Comparison of ENCODE assay signal across 8 cellular contexts in genomic region chr19:17794731-17795494, GRCh38. TPM values are rescaled to one million over a fixed set of nuclear protein-coding genes. Genes with fewer than 3 reads are reported as not detected.
DNase-seq lines count a peak whose midpoint lies in the region; ATAC-seq and TF ChIP-seq lines count a peak whose summit lies in the region.

A gene with protein sequence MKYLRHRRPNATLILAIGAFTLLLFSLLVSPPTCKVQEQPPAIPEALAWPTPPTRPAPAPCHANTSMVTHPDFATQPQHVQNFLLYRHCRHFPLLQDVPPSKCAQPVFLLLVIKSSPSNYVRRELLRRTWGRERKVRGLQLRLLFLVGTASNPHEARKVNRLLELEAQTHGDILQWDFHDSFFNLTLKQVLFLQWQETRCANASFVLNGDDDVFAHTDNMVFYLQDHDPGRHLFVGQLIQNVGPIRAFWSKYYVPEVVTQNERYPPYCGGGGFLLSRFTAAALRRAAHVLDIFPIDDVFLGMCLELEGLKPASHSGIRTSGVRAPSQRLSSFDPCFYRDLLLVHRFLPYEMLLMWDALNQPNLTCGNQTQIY (plus strand): TSS chr19:17795138. CDS start chr19:17807808, 12,670 bp downstream.

- H3K4me1 ChIP-seq in HCT116 (ENCODE audit: control insufficient read depth in 1 of 2, insufficient read depth in 2 of 2, low read length in 2 of 2) = peaks cover 64 to 93% of the 10 kb centered on the region in 2 experiments

- peak within 1 kb of the TSS; percentile 84 for H3K27ac ChIP-seq in HCT116 (ENCODE audit: low read depth, low read length)

- peaks cover 10% of the 10 kb centered on the region for H3K4me1 Mint-ChIP-seq in WTC11

- H3K9ac ChIP-seq in HCT116 (ENCODE audit: low read length) = peak within 1 kb of the TSS; percentile 86

- H3K9me2 ChIP-seq in HCT116 (ENCODE audit: insufficient read depth) = no peaks in the 10 kb centered on the region

- BruUV-seq in HCT116 (replicated peaks; lab: Mats Ljungman, UMichigan) = TSS peak; percentile 76

- RAD21 ChIA-PET in HCT116 (lab: Charles Lee; ENCODE audit: low non-redundant PET in 1 of 2, low total read pairs in 2 of 2, uncharacterized antibody in 2 of 2, unreplicated experiment in 2 of 2) = no interaction called here

- peak; percentile 10 for DNase-seq in AG08395 (ENCODE audit: low spot score)
- DNase-seq in HCT116 (ENCODE audit: low read depth, low spot score) = peak; percentile 83
- peak; percentile 75 for DNase-seq in WTC11 (ENCODE audit: low spot score)
- peak; percentile 78 for DNase-seq in iPS-NIHi11 (ENCODE audit: low spot score)
- no peak for DNase-seq in middle frontal gyrus (ENCODE audit: extremely low spot score, low spot score)
- DNase-seq in SKM-1 (lab: John Stamatoyannopoulos, UW; ENCODE audit: unreplicated experiment) = no peak
- no peak for DNase-seq in HCEC 1CT

- intact Hi-C loops in HCT116 (cut with micrococcal nuclease) = loop anchor here (1.0 to 5.0 kb wide), 2 partner anchors 47 to 60 kb away; no protein-coding TSS in a partner anchor

- POLR2A ChIA-PET in HCT116 (lab: Charles Lee) (interaction anchor here (0.9 to 3.4 kb wide), 11 partner anchors 10 to 490 kb away, joined by 3 to 20 read pairs (median 3); partner anchors contain the start of genes MRPL34, MVB12A and RPL18A), WTC11 (lab: Charles Lee) (interaction anchor here (1.0 kb wide), 1 partner anchor 12 kb away, joined by 3 read pairs; no protein-coding TSS in a partner anchor)

- TF ChIP-seq POLR2A in HCT116 (IDR thresholded peaks at IDR 0.05; ENCODE audit: borderline replicate concordance, extremely low read depth, insufficient read depth, insufficient read length) = peak; percentile 42

- TF ChIP-seq RAD21 in HCT116 (IDR thresholded peaks at IDR 0.05; ENCODE audit: low read depth) = no peak

- H3K4me3 ChIP-seq in HCT116 (replicated peaks in 1 of 2; ENCODE audit: low read depth in 1 of 2, low read length in 2 of 2) = peak within 1 kb of the TSS; percentile 75 to 90

- H3K36me3 Mint-ChIP-seq in WTC11 = no peaks in the 10 kb centered on the region

- TF ChIP-seq CTCF in HCT116 (IDR thresholded peaks at IDR 0.05 in 2 of 3, conservative IDR thresholded peaks at IDR 0.05 in 1 of 3; ENCODE audit: borderline replicate concordance in 1 of 3, insufficient read depth in 1 of 3, low read depth in 2 of 3, low read length in 2 of 3) (no peak), WTC11 (IDR thresholded peaks at IDR 0.05) (no peak)

- H3K36me3 ChIP-seq in HCT116 (ENCODE audit: control insufficient read depth in 1 of 2, insufficient read depth in 2 of 2, low read length in 2 of 2) = no peaks in the 10 kb centered on the region

- H4K20me1 ChIP-seq in HCT116 (ENCODE audit: insufficient read depth) = no peaks in the 10 kb centered on the region

- H3K27ac Mint-ChIP-seq in WTC11 = no peak within 1 kb of the TSS

- CTCF ChIA-PET in HCT116 (lab: Charles Lee) = interaction anchor here (0.6 to 2.7 kb wide), 7 partner anchors 10 to 138 kb away, joined by 3 to 10 read pairs (median 4); partner anchors contain the start of genes CCDC124 and RPL18A
- CTCF ChIA-PET in WTC11 (lab: Charles Lee) = interaction anchor here (0.6 to 1.9 kb wide), 12 partner anchors 8 to 137 kb away, joined by 3 to 6 read pairs (median 4); partner anchors contain the start of gene RPL18A

- peak within 1 kb of the TSS; percentile 93 for H3K4me2 ChIP-seq in HCT116 (ENCODE audit: low read length)

- H3K9me3 ChIP-seq in HCT116 (ENCODE audit: control insufficient read depth in 1 of 2, insufficient read depth in 1 of 2, low read depth in 1 of 2, low read length in 2 of 2) = no peaks in the 10 kb centered on the region

- peaks cover 39% of the 10 kb centered on the region for H3K79me2 ChIP-seq in HCT116 (ENCODE audit: insufficient read depth, low read length)

- no peaks in the 10 kb centered on the region for H3K27me3 ChIP-seq in HCT116 (ENCODE audit: insufficient read depth, low read length)

- ATAC-seq in HCT116 (peak; percentile 50), WTC11 (peak; percentile 78), HG03039 (IDR thresholded peaks at IDR 0.05; ENCODE audit: unreplicated experiment) (no peak)

- H3K9me3 Mint-ChIP-seq in WTC11 = no peaks in the 10 kb centered on the region

- peak within 1 kb of the TSS; percentile 69 for H2AFZ ChIP-seq in HCT116 (ENCODE audit: low read depth, low read length, poor library complexity, severe bottlenecking)

- H3K4me3 Mint-ChIP-seq in WTC11 = peak within 1 kb of the TSS; percentile 68

- peaks cover 29% of the 10 kb centered on the region for H3K27me3 Mint-ChIP-seq in WTC11 (ENCODE audit: low read depth)

TF ChIP-seq in HCT116, 20 proteins besides CTCF, POLR2A, EP300 and RAD21:
- TF ChIP-seq TCF7L2 (IDR thresholded peaks at IDR 0.05; ENCODE audit: borderline replicate concordance, extremely low read depth, insufficient read depth, insufficient read length) (peak; percentile 81), EGR1 (IDR thresholded peaks at IDR 0.05; ENCODE audit: low read depth) (no peak), ZBTB33 (IDR thresholded peaks at IDR 0.05; ENCODE audit: extremely low read depth, insufficient replicate concordance, low read length) (no peak), CBX3 (IDR thresholded peaks at IDR 0.05; ENCODE audit: low read depth) (peak; percentile 73; the same call in 1 of the 2 replicates), ZFX (IDR thresholded peaks at IDR 0.05) (no peak), EZH2phosphoT487 (IDR thresholded peaks at IDR 0.05; ENCODE audit: borderline replicate concordance) (no peak), YY1 (IDR thresholded peaks at IDR 0.05; ENCODE audit: extremely low read depth, insufficient replicate concordance, low read depth, low read length) (peak; percentile 8), SP1 (IDR thresholded peaks at IDR 0.05; ENCODE audit: low read depth) (peak; percentile 61), POLR2AphosphoS5 (IDR thresholded peaks at IDR 0.05; ENCODE audit: low read depth, low read length) (peak; percentile 87), CEBPB (IDR thresholded peaks at IDR 0.05; ENCODE audit: low read depth) (no peak), SRF (IDR thresholded peaks at IDR 0.05; ENCODE audit: low read depth) (no peak), MAX (IDR thresholded peaks at IDR 0.05) (peak; percentile 95)

TF ChIP-seq in WTC11, 78 proteins besides CTCF, POLR2A, EP300 and RAD21 (continues in another document):
- TF ChIP-seq, protein P1, sequence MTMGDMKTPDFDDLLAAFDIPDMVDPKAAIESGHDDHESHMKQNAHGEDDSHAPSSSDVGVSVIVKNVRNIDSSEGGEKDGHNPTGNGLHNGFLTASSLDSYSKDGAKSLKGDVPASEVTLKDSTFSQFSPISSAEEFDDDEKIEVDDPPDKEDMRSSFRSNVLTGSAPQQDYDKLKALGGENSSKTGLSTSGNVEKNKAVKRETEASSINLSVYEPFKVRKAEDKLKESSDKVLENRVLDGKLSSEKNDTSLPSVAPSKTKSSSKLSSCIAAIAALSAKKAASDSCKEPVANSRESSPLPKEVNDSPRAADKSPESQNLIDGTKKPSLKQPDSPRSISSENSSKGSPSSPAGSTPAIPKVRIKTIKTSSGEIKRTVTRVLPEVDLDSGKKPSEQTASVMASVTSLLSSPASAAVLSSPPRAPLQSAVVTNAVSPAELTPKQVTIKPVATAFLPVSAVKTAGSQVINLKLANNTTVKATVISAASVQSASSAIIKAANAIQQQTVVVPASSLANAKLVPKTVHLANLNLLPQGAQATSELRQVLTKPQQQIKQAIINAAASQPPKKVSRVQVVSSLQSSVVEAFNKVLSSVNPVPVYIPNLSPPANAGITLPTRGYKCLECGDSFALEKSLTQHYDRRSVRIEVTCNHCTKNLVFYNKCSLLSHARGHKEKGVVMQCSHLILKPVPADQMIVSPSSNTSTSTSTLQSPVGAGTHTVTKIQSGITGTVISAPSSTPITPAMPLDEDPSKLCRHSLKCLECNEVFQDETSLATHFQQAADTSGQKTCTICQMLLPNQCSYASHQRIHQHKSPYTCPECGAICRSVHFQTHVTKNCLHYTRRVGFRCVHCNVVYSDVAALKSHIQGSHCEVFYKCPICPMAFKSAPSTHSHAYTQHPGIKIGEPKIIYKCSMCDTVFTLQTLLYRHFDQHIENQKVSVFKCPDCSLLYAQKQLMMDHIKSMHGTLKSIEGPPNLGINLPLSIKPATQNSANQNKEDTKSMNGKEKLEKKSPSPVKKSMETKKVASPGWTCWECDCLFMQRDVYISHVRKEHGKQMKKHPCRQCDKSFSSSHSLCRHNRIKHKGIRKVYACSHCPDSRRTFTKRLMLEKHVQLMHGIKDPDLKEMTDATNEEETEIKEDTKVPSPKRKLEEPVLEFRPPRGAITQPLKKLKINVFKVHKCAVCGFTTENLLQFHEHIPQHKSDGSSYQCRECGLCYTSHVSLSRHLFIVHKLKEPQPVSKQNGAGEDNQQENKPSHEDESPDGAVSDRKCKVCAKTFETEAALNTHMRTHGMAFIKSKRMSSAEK (CRISPR knock-in tag; IDR thresholded peaks at IDR 0.05; ENCODE audit: borderline replicate concordance) = no peak
- no peak for TF ChIP-seq ESRRA (CRISPR knock-in tag; IDR thresholded peaks at IDR 0.05; ENCODE audit: borderline replicate concordance)
- TF ChIP-seq ZNF396 (CRISPR knock-in tag; IDR thresholded peaks at IDR 0.05; ENCODE audit: borderline replicate concordance) = no peak
- no peak for TF ChIP-seq FOXK1 (CRISPR knock-in tag; IDR thresholded peaks at IDR 0.05)
- TF ChIP-seq GRHL2 (CRISPR knock-in tag; IDR thresholded peaks at IDR 0.05; ENCODE audit: insufficient replicate concordance, severe bottlenecking) = no peak
- TF ChIP-seq NFATC4 (CRISPR knock-in tag; IDR thresholded peaks at IDR 0.05) = no peak
- peak; percentile 62; the same call in 1 of the 2 replicates for TF ChIP-seq NFE2L1 (CRISPR knock-in tag; IDR thresholded peaks at IDR 0.05)
- TF ChIP-seq CBFB (CRISPR knock-in tag; IDR thresholded peaks at IDR 0.05; ENCODE audit: low read depth) = no peak

RNA-seq across cellular contexts. Expression of the gene that starts here (rescaled TPM):
- total RNA-seq in HCT116 (2021; ENCODE audit: unreplicated experiment) (22.2 TPM), WTC11 (2021) (1.2 to 1.9 TPM (median 1.3 TPM) in 3 replicates)
- 30.3 and 34.5 TPM in 2 replicates for polyA plus RNA-seq in HCT116 (2012)

Comparison
In these comparisons a context has a peak if more than half of its experiments do, and no peak if none do; other contexts are left out.
1. DNase-seq: peak in AG08395 (single experiment), HCT116 (single experiment), WTC11 (single experiment) and iPS-NIHi11 (single experiment); none in middle frontal gyrus (single experiment), SKM-1 (single experiment) and HCEC 1CT (single experiment).